ENCODE assay signal across 10 cellular contexts in genomic region chr12:53502331-53502730, GRCh38. TPM values are rescaled to one million over a fixed set of nuclear protein-coding genes. Genes with fewer than 3 reads are reported as not detected.
DNase-seq lines count a peak whose midpoint lies in the region; ATAC-seq and TF ChIP-seq lines count a peak whose summit lies in the region.
"Had no signal": no experiment of that assay in that cellular context is flagged by ENCODE, and none has a peak within 500 bp of the region (broad histone marks: within the 10 kb centered on the region; RNA-seq: fewer than 3 reads in every experiment).

No MANE protein-coding gene starts in this region.

- no peaks in the 10 kb centered on the region for H3K27me3 ChIP-seq in liver (ENCODE audit: control insufficient read depth in 4 of 4, insufficient read depth in 4 of 4, low read length in 3 of 4)

- H3K27ac ChIP-seq in liver (ENCODE audit: low read depth in 1 of 2, low read length in 2 of 2): peak overlapping the region; percentile 98 to 99

- peaks cover 20% of the 10 kb centered on the region for H3K36me3 Mint-ChIP-seq in activated naive CD4-positive, alpha-beta T cell treated with anti-CD3 and anti-CD28 coated beads, Interleukin-2, amount 10 ng/mL, durations not matched to agents 7 days and 5 days
- H3K36me3 Mint-ChIP-seq in activated naive CD8-positive, alpha-beta T cell treated with anti-CD3 and anti-CD28 coated beads for 36 hours: peaks cover 4% of the 10 kb centered on the region
- H3K36me3 Mint-ChIP-seq in type B pancreatic cell: no peaks in the 10 kb centered on the region

- CTCF ChIA-PET in activated naive CD4-positive, alpha-beta T cell treated with anti-CD3 and anti-CD28 coated beads, Interleukin-2, amount 10 ng/mL, durations not matched to agents 7 days and 5 days (lab: Charles Lee): interaction anchor here (0.7 kb wide), 1 partner anchor 29 kb away, joined by 3 read pairs; no protein-coding TSS in a partner anchor

- no peaks in the 10 kb centered on the region for H3K27me3 Mint-ChIP-seq in activated naive CD4-positive, alpha-beta T cell treated with anti-CD3 and anti-CD28 coated beads, Interleukin-2, amount 10 ng/mL, durations not matched to agents 7 days and 5 days
- no peaks in the 10 kb centered on the region for H3K27me3 Mint-ChIP-seq in activated naive CD8-positive, alpha-beta T cell treated with anti-CD3 and anti-CD28 coated beads for 36 hours
- H3K27me3 Mint-ChIP-seq in type B pancreatic cell: no peaks in the 10 kb centered on the region

- H3K4me1 ChIP-seq in liver (ENCODE audit: control insufficient read depth in 4 of 4, insufficient read depth in 4 of 4, low read length in 3 of 4): peaks cover 5 to 30% (median 21%) of the 10 kb centered on the region in 4 donors

- peak overlapping the region; percentile 49 for H3K27ac Mint-ChIP-seq in activated naive CD4-positive, alpha-beta T cell treated with anti-CD3 and anti-CD28 coated beads, Interleukin-2, amount 10 ng/mL, durations not matched to agents 7 days and 5 days
- no peak overlapping the region for H3K27ac Mint-ChIP-seq in activated naive CD8-positive, alpha-beta T cell treated with anti-CD3 and anti-CD28 coated beads for 36 hours
- H3K27ac Mint-ChIP-seq in type B pancreatic cell: peak overlapping the region; percentile 94

- no peak for ATAC-seq in HG02884 (IDR thresholded peaks at IDR 0.05; ENCODE audit: unreplicated experiment)
- no peak for ATAC-seq in GM19351 (IDR thresholded peaks at IDR 0.05; ENCODE audit: unreplicated experiment)

- no peaks in the 10 kb centered on the region for H3K9me3 ChIP-seq in liver (ENCODE audit: control insufficient read depth in 4 of 4, low read length in 3 of 4)

- H3K4me1 Mint-ChIP-seq in activated naive CD4-positive, alpha-beta T cell treated with anti-CD3 and anti-CD28 coated beads, Interleukin-2, amount 10 ng/mL, durations not matched to agents 7 days and 5 days: peaks cover 39% of the 10 kb centered on the region
- H3K4me1 Mint-ChIP-seq in activated naive CD8-positive, alpha-beta T cell treated with anti-CD3 and anti-CD28 coated beads for 36 hours: peaks cover 28% of the 10 kb centered on the region
- H3K4me1 Mint-ChIP-seq in type B pancreatic cell (ENCODE audit: unreplicated experiment): peaks cover 24% of the 10 kb centered on the region

- peak overlapping the region; percentile 80 for H3K4me3 Mint-ChIP-seq in activated naive CD4-positive, alpha-beta T cell treated with anti-CD3 and anti-CD28 coated beads, Interleukin-2, amount 10 ng/mL, durations not matched to agents 7 days and 5 days
- H3K4me3 Mint-ChIP-seq in activated naive CD8-positive, alpha-beta T cell treated with anti-CD3 and anti-CD28 coated beads for 36 hours: peak overlapping the region; percentile 88
- H3K4me3 Mint-ChIP-seq in type B pancreatic cell: peak overlapping the region; percentile 87

- H3K9me3 Mint-ChIP-seq in activated naive CD4-positive, alpha-beta T cell treated with anti-CD3 and anti-CD28 coated beads, Interleukin-2, amount 10 ng/mL, durations not matched to agents 7 days and 5 days: no peaks in the 10 kb centered on the region
- no peaks in the 10 kb centered on the region for H3K9me3 Mint-ChIP-seq in activated naive CD8-positive, alpha-beta T cell treated with anti-CD3 and anti-CD28 coated beads for 36 hours
- no peaks in the 10 kb centered on the region for H3K9me3 Mint-ChIP-seq in type B pancreatic cell

- no peak for DNase-seq in activated naive CD4-positive, alpha-beta T cell treated with anti-CD3 and anti-CD28 coated beads, Interleukin-2, amount 10 ng/mL, durations not matched to agents 7 days and 5 days
- no peak for DNase-seq in activated naive CD4-positive, alpha-beta T cell treated with Interleukin-2 at 50 U/mL for 16 hours
- DNase-seq in activated naive CD8-positive, alpha-beta T cell treated with anti-CD3 and anti-CD28 coated beads for 36 hours: no peak
- DNase-seq in type B pancreatic cell (ENCODE audit: extremely low spot score, unreplicated experiment) (no peak), NK-92 (lab: John Stamatoyannopoulos, UW; ENCODE audit: unreplicated experiment) (no peak)

- WGBS in liver: 58% methylated on average over 9 of the region's 9 CpGs

- H3K9ac ChIP-seq in liver (ENCODE audit: low read depth in 1 of 2, low read length in 2 of 2): peak overlapping the region in 1 of 2 donors; percentile 60

- no peak for TF ChIP-seq RAD21 in liver (IDR thresholded peaks at IDR 0.05)

- peak overlapping the region; percentile 73 to 89 (median 74) for H3K4me3 ChIP-seq in liver (ENCODE audit: low read depth in 1 of 3, low read length in 3 of 3)

- TF ChIP-seq CTCF in liver (IDR thresholded peaks at IDR 0.05; ENCODE audit: low read depth, low read length, missing input control) (no peak), type B pancreatic cell (conservative IDR thresholded peaks at IDR 0.05) (no peak)

- H3K36me3 ChIP-seq in liver (ENCODE audit: control insufficient read depth in 4 of 4, insufficient read depth in 3 of 4, low read depth in 1 of 4, low read length in 3 of 4): peaks cover 0 to 19% (median 4%) of the 10 kb centered on the region in 4 donors

TF ChIP-seq in liver, 16 proteins besides CTCF, POLR2A, EP300 and RAD21:
- TF ChIP-seq ZBTB33 (IDR thresholded peaks at IDR 0.05) (no peak), HNF4G (IDR thresholded peaks at IDR 0.05) (no peak), RXRA (IDR thresholded peaks at IDR 0.05) (no peak), JUND (IDR thresholded peaks at IDR 0.05) (no peak)

RNA-seq across cellular contexts. Expression of gene TARBP2, which starts 1.2 kb away (rescaled TPM):
- total RNA-seq in activated naive CD8-positive, alpha-beta T cell treated with anti-CD3 and anti-CD28 coated beads for 36 hours: 10 to 100 TPM; 41.0 to 47.3 TPM
- total RNA-seq in liver (10 to 100 TPM; 18.7 to 22.0 TPM), type B pancreatic cell (ENCODE audit: low replicate concordance) (46.4 and 52.3 TPM in 2 replicates)
- 10 to 100 TPM; 15.7 to 18.1 TPM for polyA plus RNA-seq in liver

RNA-seq across cellular contexts. Expression of gene MAP3K12, which starts 3.1 kb away (rescaled TPM):
- 1 to 10 TPM; 8.4 to 8.7 TPM for total RNA-seq in activated naive CD8-positive, alpha-beta T cell treated with anti-CD3 and anti-CD28 coated beads for 36 hours
- total RNA-seq in liver (1 to 10 TPM; 1.5 to 2.4 TPM), type B pancreatic cell (ENCODE audit: low replicate concordance) (10.6 and 31.6 TPM in 2 replicates)
- polyA plus RNA-seq in liver: 1 to 10 TPM in 1 of 2 donors, under 1 TPM in 1; 0.53 to 1.4 TPM

RNA-seq across cellular contexts. Expression of gene NPFF, which starts 5.0 kb away (rescaled TPM):
- total RNA-seq in activated naive CD8-positive, alpha-beta T cell treated with anti-CD3 and anti-CD28 coated beads for 36 hours: not detected
- not detected for total RNA-seq in liver
- not detected for polyA plus RNA-seq in liver
- not detected in 2 replicates for total RNA-seq in type B pancreatic cell (ENCODE audit: low replicate concordance)
- total RNA-seq: activated CD8-positive, alpha-beta memory T cell treated with anti-CD3 and anti-CD28 coated beads for 36 hours; G401 had no signal

RNA-seq across cellular contexts. Expression of gene PCBP2, which starts 50.4 kb away (rescaled TPM):
- 1,000 to 10,000 TPM; 1,052 to 1,089 TPM for total RNA-seq in activated naive CD8-positive, alpha-beta T cell treated with anti-CD3 and anti-CD28 coated beads for 36 hours
- total RNA-seq in liver (100 to 1,000 TPM; 224 to 377 TPM), type B pancreatic cell (ENCODE audit: low replicate concordance) (825 and 1,222 TPM in 2 replicates)
- 100 to 1,000 TPM; 130 to 222 TPM for polyA plus RNA-seq in liver
